8 cellular contexts compared by ENCODE assay signal in genomic region chr15:44066211-44066827, GRCh38.
A peak's percentile ranks its signal among the peaks of the same experiment; 100 is the strongest.
DNase-seq lines count a peak whose midpoint lies in the region; ATAC-seq and TF ChIP-seq lines count a peak whose summit lies in the region.

No MANE protein-coding gene starts in this region.

- H3K27ac ChIP-seq in SJSA1: no peak overlapping the region

- no peak overlapping the region for H3K27ac Mint-ChIP-seq in glutamatergic neuron (ENCODE audit: unreplicated experiment)

- ATAC-seq in sciatic nerve (no peak), GM21381 (IDR thresholded peaks at IDR 0.05; ENCODE audit: unreplicated experiment) (no peak)

- no peak overlapping the region for H3K4me3 ChIP-seq in SJSA1

- intact Hi-C loops in sciatic nerve (cut with DNase I): no loop called here

- H3K36me3 Mint-ChIP-seq in glutamatergic neuron (ENCODE audit: unreplicated experiment): no peaks in the 10 kb centered on the region

- no peaks in the 10 kb centered on the region for H3K36me3 ChIP-seq in SJSA1

- H3K27me3 ChIP-seq in SJSA1 (replicated peaks): no peaks in the 10 kb centered on the region

- TF ChIP-seq CTCF in glutamatergic neuron (IDR thresholded peaks at IDR 0.05; ENCODE audit: partially characterized antibody, unreplicated experiment): peak; percentile 95

- H3K4me1 Mint-ChIP-seq in glutamatergic neuron (ENCODE audit: low read depth, unreplicated experiment): peaks cover 21% of the 10 kb centered on the region

- peaks cover 6% of the 10 kb centered on the region for H3K9me3 Mint-ChIP-seq in glutamatergic neuron (ENCODE audit: unreplicated experiment)

- H3K9me3 ChIP-seq in SJSA1 (replicated peaks): no peaks in the 10 kb centered on the region

- DNase-seq in DMS79 treated with DMSO at 0.1 percent for 48 hours (lab: John Stamatoyannopoulos, UW) (peak; percentile 29), M059J (ENCODE audit: low read depth) (peak; percentile 79), SJSA1 (ENCODE audit: low read depth in 1 of 2, low spot score in 2 of 2) (peak; percentile 68 to 70), glutamatergic neuron (peak; percentile 36), sciatic nerve (ENCODE audit: low spot score) (peak; percentile 64), ureter (ENCODE audit: low spot score) (no peak)
- peak; percentile 81 for DNase-seq in activated effector memory CD4-positive, alpha-beta T cell treated with anti-CD3 and anti-CD28 coated beads, Interleukin-2, amount 50 U/mL, for 16 hours

- peaks cover 2% of the 10 kb centered on the region for H3K27me3 Mint-ChIP-seq in glutamatergic neuron (ENCODE audit: unreplicated experiment)

- peaks cover 4% of the 10 kb centered on the region; the same call in 1 of the 2 replicates for H3K4me1 ChIP-seq in SJSA1 (replicated peaks)

- no peak overlapping the region for H3K4me3 Mint-ChIP-seq in glutamatergic neuron (ENCODE audit: unreplicated experiment)
